Comparison of ENCODE assay signal across 20 cellular contexts in genomic region chr2:85161626-85161960, GRCh38. TPM values are rescaled to one million over a fixed set of nuclear protein-coding genes. Genes with fewer than 3 reads are reported as not detected.
DNase-seq lines count a peak whose midpoint lies in the region; ATAC-seq, FAIRE-seq and TF ChIP-seq lines count a peak whose summit lies in the region.
"Had no signal": no experiment of that assay in that cellular context is flagged by ENCODE, and none has a peak within 500 bp of the region (broad histone marks: within the 10 kb centered on the region; RNA-seq: fewer than 3 reads in every experiment).

No MANE protein-coding gene starts in this region.

- H2AFZ ChIP-seq in GM23338, result no peak overlapping the region

- no peaks in the 10 kb centered on the region for H3K9me3 Mint-ChIP-seq in GM23338
- H3K9me3 Mint-ChIP-seq in stimulated activated naive B cell treated with anti-CD40 and anti-IgM and Interleukin-4, amounts not matched to agents 10 μg/mL and 1 μg/mL and 100 μg/mL, for 72 hours, result no peaks in the 10 kb centered on the region
- no peaks in the 10 kb centered on the region for H3K9me3 Mint-ChIP-seq in activated T-cell treated with anti-CD3 and anti-CD28 coated beads, Interleukin-2, amount 50 U/mL, for 72 hours
- H3K9me3 Mint-ChIP-seq: immature natural killer cell; T-helper 1 cell treated with Interleukin-12 subunit alpha and Interleukin-12 subunit beta and Interleukin-4 antibody, amounts not matched to agents 30 μg/mL and 1 μg/mL, for 36 hours had no signal

- no peaks in the 10 kb centered on the region for H3K27me3 ChIP-seq in GM23338 (ENCODE audit: insufficient read depth)
- H3K27me3 ChIP-seq: BLaER1 treated with 17β-estradiol and CSF1 and Interleukin-3, amounts not matched to agents 10 nM and 100 nM; neutrophil; testis had no signal

- H3K4me1 Mint-ChIP-seq in GM23338, result peaks cover 92% of the 10 kb centered on the region
- no peaks in the 10 kb centered on the region for H3K4me1 Mint-ChIP-seq in stimulated activated naive B cell treated with anti-CD40 and anti-IgM and Interleukin-4, amounts not matched to agents 10 μg/mL and 1 μg/mL and 100 μg/mL, for 72 hours
- no peaks in the 10 kb centered on the region for H3K4me1 Mint-ChIP-seq in activated T-cell treated with anti-CD3 and anti-CD28 coated beads, Interleukin-2, amount 50 U/mL, for 72 hours (ENCODE audit: low read depth)
- H3K4me1 Mint-ChIP-seq: immature natural killer cell had no signal

- no peak for TF ChIP-seq CTCF in GM23338 (conservative IDR thresholded peaks at IDR 0.05; ENCODE audit: low read depth in 2 of 2)
- TF ChIP-seq CTCF in fibroblast of mammary gland (conservative IDR thresholded peaks at IDR 0.05; ENCODE audit: control insufficient read depth, insufficient read depth, low read depth, low read length), result no peak

- peaks cover 27% of the 10 kb centered on the region for H3K27me3 Mint-ChIP-seq in GM23338 (ENCODE audit: insufficient read depth, low read depth, poor library complexity)
- H3K27me3 Mint-ChIP-seq in stimulated activated naive B cell treated with anti-CD40 and anti-IgM and Interleukin-4, amounts not matched to agents 10 μg/mL and 1 μg/mL and 100 μg/mL, for 72 hours, result peaks cover 14 to 15% of the 10 kb centered on the region in 2 donors
- no peaks in the 10 kb centered on the region for H3K27me3 Mint-ChIP-seq in activated T-cell treated with anti-CD3 and anti-CD28 coated beads, Interleukin-2, amount 50 U/mL, for 72 hours (ENCODE audit: low read depth)

- H3K4me2 ChIP-seq in GM23338, result peak overlapping the region; percentile 52; the same call in 1 of the 2 replicates
- H3K4me2 ChIP-seq: BLaER1 treated with 17β-estradiol and CSF1 and Interleukin-3, amounts not matched to agents 10 nM and 100 nM had no signal

- H4K20me1 ChIP-seq in GM23338 (replicated peaks; ENCODE audit: insufficient read depth), result peaks cover 96% of the 10 kb centered on the region
- H4K20me1 ChIP-seq: BLaER1 treated with 17β-estradiol and CSF1 and Interleukin-3, amounts not matched to agents 10 nM and 100 nM had no signal

- peak overlapping the region; percentile 62 for H3K27ac ChIP-seq in GM23338 (ENCODE audit: low read depth)
- H3K27ac ChIP-seq: BLaER1 treated with 17β-estradiol and CSF1 and Interleukin-3, amounts not matched to agents 10 nM and 100 nM; neutrophil; testis had no signal

- peak overlapping the region; percentile 20; the same call in 1 of the 3 replicates for H3K4me3 Mint-ChIP-seq in GM23338
- no peak overlapping the region for H3K4me3 Mint-ChIP-seq in stimulated activated naive B cell treated with anti-CD40 and anti-IgM and Interleukin-4, amounts not matched to agents 10 μg/mL and 1 μg/mL and 100 μg/mL, for 72 hours
- H3K4me3 Mint-ChIP-seq in activated T-cell treated with anti-CD3 and anti-CD28 coated beads, Interleukin-2, amount 50 U/mL, for 72 hours, result no peak overlapping the region
- H3K4me3 Mint-ChIP-seq: immature natural killer cell; T-helper 1 cell treated with Interleukin-12 subunit alpha and Interleukin-12 subunit beta and Interleukin-4 antibody, amounts not matched to agents 30 μg/mL and 1 μg/mL, for 36 hours had no signal

- H3K36me3 Mint-ChIP-seq in GM23338 (ENCODE audit: low read depth), result peaks cover 14% of the 10 kb centered on the region
- no peaks in the 10 kb centered on the region for H3K36me3 Mint-ChIP-seq in stimulated activated naive B cell treated with anti-CD40 and anti-IgM and Interleukin-4, amounts not matched to agents 10 μg/mL and 1 μg/mL and 100 μg/mL, for 72 hours
- no peaks in the 10 kb centered on the region for H3K36me3 Mint-ChIP-seq in activated T-cell treated with anti-CD3 and anti-CD28 coated beads, Interleukin-2, amount 50 U/mL, for 72 hours (ENCODE audit: insufficient read depth in 2 of 2)
- H3K36me3 Mint-ChIP-seq: immature natural killer cell had no signal

- no peak for FAIRE-seq in urothelium cell line (lab: Jason Lieb, UNC)
- FAIRE-seq: GM18507 had no signal

- H3K4me3 ChIP-seq in GM23338 (no peak overlapping the region), fibroblast of mammary gland (ENCODE audit: control insufficient read depth, low read depth, low read length) (no peak overlapping the region)
- H3K4me3 ChIP-seq: BLaER1 treated with 17β-estradiol and CSF1 and Interleukin-3, amounts not matched to agents 10 nM and 100 nM; testis had no signal

- no peak for DNase-seq in GM23338 (ENCODE audit: low spot score)
- peak; percentile 75 for DNase-seq in RPMI7951 (ENCODE audit: low read depth)
- peak; percentile 37 for DNase-seq in fibroblast of mammary gland (ENCODE audit: low read depth)
- DNase-seq in stimulated activated naive B cell treated with anti-CD40 and anti-IgM and Interleukin-4, amounts not matched to agents 10 μg/mL and 1 μg/mL and 100 μg/mL, for 72 hours, result no peak
- no peak for DNase-seq in DMS153 treated with DMSO at 0.1 percent for 48 hours (lab: John Stamatoyannopoulos, UW; ENCODE audit: unreplicated experiment)
- DNase-seq in activated T-cell treated with anti-CD3 and anti-CD28 coated beads, Interleukin-2, amount 50 U/mL, for 72 hours, result no peak
- DNase-seq in urothelium cell line (ENCODE audit: low spot score), result no peak
- DNase-seq: activated gamma-delta T cell; anterior cingulate cortex; cortex of kidney; immature natural killer cell; NCI-H1092 treated with DMSO at 0.1 percent for 48 hours; stimulated activated CD4-positive, alpha-beta T cell treated with anti-CD3 and anti-CD28 coated beads, Interleukin-2, amount 100 ng/mL, for 24 hours; testis had no signal

- H3K9me2 ChIP-seq in GM23338 (ENCODE audit: insufficient read depth), result no peaks in the 10 kb centered on the region

- peak overlapping the region; percentile 75 for H3K27ac Mint-ChIP-seq in GM23338
- H3K27ac Mint-ChIP-seq in stimulated activated naive B cell treated with anti-CD40 and anti-IgM and Interleukin-4, amounts not matched to agents 10 μg/mL and 1 μg/mL and 100 μg/mL, for 72 hours, result peak overlapping the region; percentile 20
- H3K27ac Mint-ChIP-seq in activated T-cell treated with anti-CD3 and anti-CD28 coated beads, Interleukin-2, amount 50 U/mL, for 72 hours, result no peak overlapping the region
- H3K27ac Mint-ChIP-seq: immature natural killer cell; T-helper 1 cell treated with Interleukin-12 subunit alpha and Interleukin-12 subunit beta and Interleukin-4 antibody, amounts not matched to agents 30 μg/mL and 1 μg/mL, for 36 hours had no signal

- peaks cover 14% of the 10 kb centered on the region; the same call in 1 of the 2 replicates for H3F3A ChIP-seq in GM23338 (replicated peaks; ENCODE audit: low read depth)

- no peaks in the 10 kb centered on the region; the same call in 1 of the 2 replicates for H3K36me3 ChIP-seq in GM23338 (ENCODE audit: insufficient read depth)
- H3K36me3 ChIP-seq: BLaER1 treated with 17β-estradiol and CSF1 and Interleukin-3, amounts not matched to agents 10 nM and 100 nM; neutrophil had no signal

- peak; percentile 18 for ATAC-seq in GM23338
- ATAC-seq in stimulated activated naive B cell treated with anti-CD40 and anti-IgM and Interleukin-4, amounts not matched to agents 10 μg/mL and 1 μg/mL and 100 μg/mL, for 72 hours (replicated peaks), result no peak
- no peak for ATAC-seq in activated T-cell treated with anti-CD3 and anti-CD28 coated beads, Interleukin-2, amount 50 U/mL, for 72 hours (replicated peaks in 1 of 2)
- ATAC-seq: activated CD4-positive, CD25-positive, alpha-beta regulatory T cell treated with anti-CD3 and anti-CD28 coated beads, Interleukin-2, amount 50 U/mL, for 24 hours; sciatic nerve had no signal

- peaks cover 100% of the 10 kb centered on the region for H3K79me2 ChIP-seq in GM23338 (replicated peaks; ENCODE audit: insufficient read depth)

- H3K4me1 ChIP-seq in GM23338 (ENCODE audit: insufficient read depth), result peaks cover 84% of the 10 kb centered on the region
- H3K4me1 ChIP-seq: BLaER1 treated with 17β-estradiol and CSF1 and Interleukin-3, amounts not matched to agents 10 nM and 100 nM had no signal

TF ChIP-seq in GM23338, 12 proteins besides CTCF, POLR2A, EP300 and RAD21 (continues in another document):
- TF ChIP-seq REST (IDR thresholded peaks at IDR 0.05; ENCODE audit: unreplicated experiment) (no peak), EZH2phosphoT487 (IDR thresholded peaks at IDR 0.05; ENCODE audit: unreplicated experiment) (no peak), EZH2 (IDR thresholded peaks at IDR 0.05; ENCODE audit: low read depth, unreplicated experiment) (no peak), ZNF331 (CRISPR knock-in tag; IDR thresholded peaks at IDR 0.05; ENCODE audit: low read depth) (no peak), POLR2AphosphoS5 (IDR thresholded peaks at IDR 0.05; ENCODE audit: low read depth) (no peak)

RNA-seq across cellular contexts. Expression of gene TCF7L1, which starts 28.4 kb away (rescaled TPM):
- 42.4 and 47.3 TPM in 2 replicates for total RNA-seq in GM23338 (2014; rRNA removed; shearing (Covaris generic))
- polyA plus RNA-seq in GM23338 (2016; fragmentation: Nextera tagmentation; extraction: Ambion mirVana), result 101 and 113 TPM in 2 replicates
- 0.39 TPM in 1 of 2 replicates, not detected in the other for total RNA-seq in RPMI7951 (2014; rRNA removed; shearing (Covaris generic))
- under 1 TPM; 0.07 to 0.16 TPM for total RNA-seq in activated T-cell treated with anti-CD3 and anti-CD28 coated beads, Interleukin-2, amount 50 U/mL, for 72 hours

Comparison
In these comparisons a context has a peak if more than half of its experiments do, and no peak if none do; other contexts are left out.
1. DNase-seq: peak in RPMI7951 (single experiment) and fibroblast of mammary gland (single experiment); none in GM23338 (single experiment), stimulated activated naive B cell treated with anti-CD40 and anti-IgM and Interleukin-4, amounts not matched to agents 10 μg/mL and 1 μg/mL and 100 μg/mL, for 72 hours (single experiment), DMS153 treated with DMSO at 0.1 percent for 48 hours (single experiment), activated T-cell treated with anti-CD3 and anti-CD28 coated beads, Interleukin-2, amount 50 U/mL, for 72 hours (0 of 2) and urothelium cell line (single experiment).
2. RNA of gene TCF7L1, which starts 28.4 kb away (total RNA-seq): 42.4 to 47.3 TPM in GM23338; 0.07 to 0.16 TPM in activated T-cell treated with anti-CD3 and anti-CD28 coated beads, Interleukin-2, amount 50 U/mL, for 72 hours and 0.39 TPM in RPMI7951; every median in the first group is over 10 times any median in the second.